1 cellular context compared by ENCODE assay signal in the genomic region with DNA sequence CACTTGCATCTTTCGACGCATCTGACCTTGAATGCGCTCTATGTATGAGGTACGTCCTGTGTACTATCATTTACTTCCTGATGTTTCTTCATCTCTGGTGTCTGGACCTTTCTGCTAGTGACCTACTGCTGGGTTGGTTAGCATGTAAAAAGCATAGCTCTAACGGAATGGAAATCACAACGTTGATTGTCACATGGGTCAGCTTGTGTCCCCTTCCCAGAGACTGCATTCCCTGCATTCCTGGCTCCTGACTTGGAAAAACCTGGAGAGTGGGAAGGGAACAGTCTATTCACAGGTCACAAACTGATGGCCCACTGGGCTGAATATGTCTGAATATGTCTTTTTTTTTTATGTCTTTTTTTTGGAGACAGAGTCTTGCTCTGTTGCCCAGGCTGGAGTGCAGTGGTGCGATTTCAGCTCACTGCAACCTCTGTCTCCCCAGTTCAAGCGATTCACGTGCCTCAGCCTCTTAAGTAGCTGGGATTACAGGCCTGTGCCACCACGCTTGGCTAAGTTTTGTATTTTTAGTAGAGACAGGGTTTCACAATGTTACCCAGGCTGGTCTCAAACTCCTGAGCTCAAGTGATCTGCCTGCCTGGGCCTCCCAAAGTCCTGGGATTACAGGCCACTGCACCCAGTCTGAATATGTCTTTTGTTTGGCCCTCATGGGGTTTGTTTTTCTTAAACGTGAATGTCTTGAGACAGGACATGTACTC.
TF ChIP-seq lines count a peak whose summit lies in the region.

No MANE protein-coding gene starts in this region.

TF ChIP-seq in GM23338, 12 proteins besides CTCF, POLR2A, EP300 and RAD21:
- TF ChIP-seq JUNB (IDR thresholded peaks at IDR 0.05; ENCODE audit: unreplicated experiment) (no peak), NANOG (IDR thresholded peaks at IDR 0.05; ENCODE audit: borderline replicate concordance) (no peak), ETS1 (IDR thresholded peaks at IDR 0.05) (no peak), ZNF114 (CRISPR knock-in tag; IDR thresholded peaks at IDR 0.05) (no peak), ZNF331 (CRISPR knock-in tag; IDR thresholded peaks at IDR 0.05; ENCODE audit: low read depth) (no peak), EZH2 (IDR thresholded peaks at IDR 0.05; ENCODE audit: low read depth, unreplicated experiment) (no peak), REST (IDR thresholded peaks at IDR 0.05; ENCODE audit: unreplicated experiment) (no peak), EZH2phosphoT487 (IDR thresholded peaks at IDR 0.05; ENCODE audit: unreplicated experiment) (no peak), POLR2AphosphoS5 (IDR thresholded peaks at IDR 0.05; ENCODE audit: low read depth) (no peak), CREB1 (CRISPR knock-in tag; IDR thresholded peaks at IDR 0.05; ENCODE audit: low read depth) (no peak), STAT1 (IDR thresholded peaks at IDR 0.05; ENCODE audit: unreplicated experiment) (no peak)
- TF ChIP-seq, protein P1, sequence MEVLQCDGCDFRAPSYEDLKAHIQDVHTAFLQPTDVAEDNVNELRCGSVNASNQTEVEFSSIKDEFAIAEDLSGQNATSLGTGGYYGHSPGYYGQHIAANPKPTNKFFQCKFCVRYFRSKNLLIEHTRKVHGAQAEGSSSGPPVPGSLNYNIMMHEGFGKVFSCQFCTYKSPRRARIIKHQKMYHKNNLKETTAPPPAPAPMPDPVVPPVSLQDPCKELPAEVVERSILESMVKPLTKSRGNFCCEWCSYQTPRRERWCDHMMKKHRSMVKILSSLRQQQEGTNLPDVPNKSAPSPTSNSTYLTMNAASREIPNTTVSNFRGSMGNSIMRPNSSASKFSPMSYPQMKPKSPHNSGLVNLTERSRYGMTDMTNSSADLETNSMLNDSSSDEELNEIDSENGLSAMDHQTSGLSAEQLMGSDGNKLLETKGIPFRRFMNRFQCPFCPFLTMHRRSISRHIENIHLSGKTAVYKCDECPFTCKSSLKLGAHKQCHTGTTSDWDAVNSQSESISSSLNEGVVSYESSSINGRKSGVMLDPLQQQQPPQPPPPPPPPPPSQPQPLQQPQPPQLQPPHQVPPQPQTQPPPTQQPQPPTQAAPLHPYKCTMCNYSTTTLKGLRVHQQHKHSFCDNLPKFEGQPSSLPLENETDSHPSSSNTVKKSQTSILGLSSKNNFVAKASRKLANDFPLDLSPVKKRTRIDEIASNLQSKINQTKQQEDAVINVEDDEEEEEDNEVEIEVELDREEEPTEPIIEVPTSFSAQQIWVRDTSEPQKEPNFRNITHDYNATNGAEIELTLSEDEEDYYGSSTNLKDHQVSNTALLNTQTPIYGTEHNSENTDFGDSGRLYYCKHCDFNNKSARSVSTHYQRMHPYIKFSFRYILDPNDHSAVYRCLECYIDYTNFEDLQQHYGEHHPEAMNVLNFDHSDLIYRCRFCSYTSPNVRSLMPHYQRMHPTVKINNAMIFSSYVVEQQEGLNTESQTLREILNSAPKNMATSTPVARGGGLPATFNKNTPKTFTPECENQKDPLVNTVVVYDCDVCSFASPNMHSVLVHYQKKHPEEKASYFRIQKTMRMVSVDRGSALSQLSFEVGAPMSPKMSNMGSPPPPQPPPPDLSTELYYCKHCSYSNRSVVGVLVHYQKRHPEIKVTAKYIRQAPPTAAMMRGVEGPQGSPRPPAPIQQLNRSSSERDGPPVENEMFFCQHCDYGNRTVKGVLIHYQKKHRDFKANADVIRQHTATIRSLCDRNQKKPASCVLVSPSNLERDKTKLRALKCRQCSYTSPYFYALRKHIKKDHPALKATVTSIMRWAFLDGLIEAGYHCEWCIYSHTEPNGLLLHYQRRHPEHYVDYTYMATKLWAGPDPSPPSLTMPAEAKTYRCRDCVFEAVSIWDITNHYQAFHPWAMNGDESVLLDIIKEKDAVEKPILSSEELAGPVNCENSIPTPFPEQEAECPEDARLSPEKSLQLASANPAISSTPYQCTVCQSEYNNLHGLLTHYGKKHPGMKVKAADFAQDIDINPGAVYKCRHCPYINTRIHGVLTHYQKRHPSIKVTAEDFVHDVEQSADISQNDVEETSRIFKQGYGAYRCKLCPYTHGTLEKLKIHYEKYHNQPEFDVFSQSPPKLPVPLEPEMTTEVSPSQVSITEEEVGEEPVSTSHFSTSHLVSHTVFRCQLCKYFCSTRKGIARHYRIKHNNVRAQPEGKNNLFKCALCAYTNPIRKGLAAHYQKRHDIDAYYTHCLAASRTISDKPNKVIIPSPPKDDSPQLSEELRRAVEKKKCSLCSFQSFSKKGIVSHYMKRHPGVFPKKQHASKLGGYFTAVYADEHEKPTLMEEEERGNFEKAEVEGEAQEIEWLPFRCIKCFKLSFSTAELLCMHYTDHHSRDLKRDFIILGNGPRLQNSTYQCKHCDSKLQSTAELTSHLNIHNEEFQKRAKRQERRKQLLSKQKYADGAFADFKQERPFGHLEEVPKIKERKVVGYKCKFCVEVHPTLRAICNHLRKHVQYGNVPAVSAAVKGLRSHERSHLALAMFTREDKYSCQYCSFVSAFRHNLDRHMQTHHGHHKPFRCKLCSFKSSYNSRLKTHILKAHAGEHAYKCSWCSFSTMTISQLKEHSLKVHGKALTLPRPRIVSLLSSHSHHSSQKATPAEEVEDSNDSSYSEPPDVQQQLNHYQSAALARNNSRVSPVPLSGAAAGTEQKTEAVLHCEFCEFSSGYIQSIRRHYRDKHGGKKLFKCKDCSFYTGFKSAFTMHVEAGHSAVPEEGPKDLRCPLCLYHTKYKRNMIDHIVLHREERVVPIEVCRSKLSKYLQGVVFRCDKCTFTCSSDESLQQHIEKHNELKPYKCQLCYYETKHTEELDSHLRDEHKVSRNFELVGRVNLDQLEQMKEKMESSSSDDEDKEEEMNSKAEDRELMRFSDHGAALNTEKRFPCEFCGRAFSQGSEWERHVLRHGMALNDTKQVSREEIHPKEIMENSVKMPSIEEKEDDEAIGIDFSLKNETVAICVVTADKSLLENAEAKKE (CRISPR knock-in tag; IDR thresholded peaks at IDR 0.05) = no peak
